Comparison of ENCODE assay signal across 1 cellular context in the genomic region with DNA sequence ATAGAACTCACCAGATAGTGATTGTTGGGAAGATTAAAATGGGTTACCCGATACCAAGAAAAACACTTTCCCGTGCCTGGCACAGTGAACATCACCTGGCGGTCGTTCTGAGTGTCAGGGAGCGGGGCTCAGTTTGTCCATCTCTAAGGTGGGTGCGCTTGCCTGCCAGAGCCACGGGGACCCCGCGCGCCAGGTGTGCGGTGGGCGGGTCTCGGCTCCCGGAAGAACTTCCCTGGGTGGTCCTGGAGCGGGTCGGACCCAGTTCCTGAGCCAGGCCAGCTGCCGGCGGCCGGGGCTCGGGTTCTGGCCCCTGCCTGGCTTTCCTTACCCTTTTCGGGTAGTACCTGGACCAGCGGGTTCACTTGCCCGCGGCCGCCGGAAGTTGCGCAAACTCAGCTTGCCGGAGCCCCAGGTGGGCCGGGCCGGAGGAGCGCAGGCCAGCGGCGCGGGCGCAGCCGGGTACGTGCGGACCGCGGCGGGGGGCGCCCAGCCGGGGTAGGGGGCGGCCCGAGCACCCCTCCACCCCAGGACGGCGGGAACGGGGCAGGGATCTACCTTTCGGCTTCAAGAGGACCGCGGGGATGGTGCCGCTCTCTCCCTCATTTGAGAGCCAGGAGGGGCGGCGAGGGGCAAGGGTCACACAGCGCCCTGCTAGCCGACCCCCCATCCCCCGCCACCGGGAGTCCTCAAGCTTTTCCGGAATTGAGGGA.
A peak's percentile ranks its signal among the peaks of the same experiment; 100 is the strongest.
TF ChIP-seq lines count a peak whose summit lies in the region.

No MANE protein-coding gene starts in this region.

TF ChIP-seq in HepG2, 621 proteins besides CTCF, POLR2A, EP300 and RAD21 (continued from another document and continues in another):
- TF ChIP-seq ZBTB43 (CRISPR knock-in tag; conservative IDR thresholded peaks at IDR 0.05) (no peak), RFX1 (IDR thresholded peaks at IDR 0.05) (no peak), ZNF296 (CRISPR knock-in tag; conservative IDR thresholded peaks at IDR 0.05) (no peak), CCDC6 (CRISPR knock-in tag; IDR thresholded peaks at IDR 0.05) (no peak), HNRNPH1 (optimal IDR thresholded peaks at IDR 0.05; ENCODE audit: low read depth, low read length) (no peak), ZNF709 (CRISPR knock-in tag; IDR thresholded peaks at IDR 0.05) (no peak), FOXK2 (IDR thresholded peaks at IDR 0.05) (no peak), SP5 (CRISPR knock-in tag; IDR thresholded peaks at IDR 0.05; ENCODE audit: borderline replicate concordance, low read depth) (no peak), HNF1B (CRISPR knock-in tag; IDR thresholded peaks at IDR 0.05) (0 out of 2 replicates have a peak, but pooled peaks have one; percentile 35), ARNT2 (CRISPR knock-in tag; IDR thresholded peaks at IDR 0.05; ENCODE audit: low read depth) (no peak), KLF9 (CRISPR knock-in tag; IDR thresholded peaks at IDR 0.05; ENCODE audit: low read depth) (no peak), BORCS8-MEF2B (CRISPR knock-in tag; IDR thresholded peaks at IDR 0.05) (no peak), TP53 (CRISPR knock-in tag; conservative IDR thresholded peaks at IDR 0.05) (no peak), ZNF816 (CRISPR knock-in tag; IDR thresholded peaks at IDR 0.05; ENCODE audit: borderline replicate concordance) (no peak), KDM1A (CRISPR knock-in tag; IDR thresholded peaks at IDR 0.05) (peak; percentile 75; the same call in 1 of the 2 replicates), ZNF124 (CRISPR knock-in tag; IDR thresholded peaks at IDR 0.05) (no peak), GLMP (CRISPR knock-in tag; IDR thresholded peaks at IDR 0.05; ENCODE audit: borderline replicate concordance) (no peak), KDM4B (CRISPR knock-in tag; IDR thresholded peaks at IDR 0.05) (no peak), ZFP36L2 (CRISPR knock-in tag; IDR thresholded peaks at IDR 0.05) (no peak), ZMAT3 (CRISPR knock-in tag; conservative IDR thresholded peaks at IDR 0.05) (no peak), ZMYM2 (CRISPR knock-in tag; IDR thresholded peaks at IDR 0.05) (no peak), NR2F6 (IDR thresholded peaks at IDR 0.05) (no peak), NR2F6 (CRISPR knock-in tag; IDR thresholded peaks at IDR 0.05) (no peak; the same call in 1 of the 2 replicates), ZNF710 (CRISPR knock-in tag; IDR thresholded peaks at IDR 0.05; ENCODE audit: borderline replicate concordance) (0 out of 2 replicates have a peak, but pooled peaks have one; percentile 52), ZNF614 (CRISPR knock-in tag; IDR thresholded peaks at IDR 0.05; ENCODE audit: borderline replicate concordance) (no peak), SRSF9 (IDR thresholded peaks at IDR 0.05; ENCODE audit: borderline replicate concordance, insufficient read depth, low read depth, low read length, poor library complexity, severe bottlenecking) (no peak), ZNF605 (CRISPR knock-in tag; IDR thresholded peaks at IDR 0.05) (no peak), ZNF740 (CRISPR knock-in tag; IDR thresholded peaks at IDR 0.05) (no peak), KLF6 (CRISPR knock-in tag; IDR thresholded peaks at IDR 0.05) (no peak), BRF2 (CRISPR knock-in tag; IDR thresholded peaks at IDR 0.05) (0 out of 2 replicates have a peak, but pooled peaks have one; percentile 38), JDP2 (CRISPR knock-in tag; IDR thresholded peaks at IDR 0.05; ENCODE audit: borderline replicate concordance) (no peak), MAFK (conservative IDR thresholded peaks at IDR 0.05 in 1 of 2, IDR thresholded peaks at IDR 0.05 in 1 of 2; ENCODE audit: low read length in 2 of 2) (no peak), PHB2 (IDR thresholded peaks at IDR 0.05; ENCODE audit: partially characterized antibody) (no peak), ZNF543 (CRISPR knock-in tag; IDR thresholded peaks at IDR 0.05) (peak; percentile 93), AKAP8 (CRISPR knock-in tag; IDR thresholded peaks at IDR 0.05) (no peak), NCOA5 (CRISPR knock-in tag; IDR thresholded peaks at IDR 0.05) (no peak), MTF1 (CRISPR knock-in tag; IDR thresholded peaks at IDR 0.05) (no peak), DR1 (CRISPR knock-in tag; IDR thresholded peaks at IDR 0.05) (0 out of 2 replicates have a peak, but pooled peaks have one; percentile 29), ZNF724P (CRISPR knock-in tag; IDR thresholded peaks at IDR 0.05; ENCODE audit: borderline replicate concordance) (no peak; the same call in 1 of the 2 replicates)
- TF ChIP-seq, protein P1, sequence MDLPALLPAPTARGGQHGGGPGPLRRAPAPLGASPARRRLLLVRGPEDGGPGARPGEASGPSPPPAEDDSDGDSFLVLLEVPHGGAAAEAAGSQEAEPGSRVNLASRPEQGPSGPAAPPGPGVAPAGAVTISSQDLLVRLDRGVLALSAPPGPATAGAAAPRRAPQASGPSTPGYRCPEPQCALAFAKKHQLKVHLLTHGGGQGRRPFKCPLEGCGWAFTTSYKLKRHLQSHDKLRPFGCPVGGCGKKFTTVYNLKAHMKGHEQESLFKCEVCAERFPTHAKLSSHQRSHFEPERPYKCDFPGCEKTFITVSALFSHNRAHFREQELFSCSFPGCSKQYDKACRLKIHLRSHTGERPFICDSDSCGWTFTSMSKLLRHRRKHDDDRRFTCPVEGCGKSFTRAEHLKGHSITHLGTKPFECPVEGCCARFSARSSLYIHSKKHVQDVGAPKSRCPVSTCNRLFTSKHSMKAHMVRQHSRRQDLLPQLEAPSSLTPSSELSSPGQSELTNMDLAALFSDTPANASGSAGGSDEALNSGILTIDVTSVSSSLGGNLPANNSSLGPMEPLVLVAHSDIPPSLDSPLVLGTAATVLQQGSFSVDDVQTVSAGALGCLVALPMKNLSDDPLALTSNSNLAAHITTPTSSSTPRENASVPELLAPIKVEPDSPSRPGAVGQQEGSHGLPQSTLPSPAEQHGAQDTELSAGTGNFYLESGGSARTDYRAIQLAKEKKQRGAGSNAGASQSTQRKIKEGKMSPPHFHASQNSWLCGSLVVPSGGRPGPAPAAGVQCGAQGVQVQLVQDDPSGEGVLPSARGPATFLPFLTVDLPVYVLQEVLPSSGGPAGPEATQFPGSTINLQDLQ (CRISPR knock-in tag; IDR thresholded peaks at IDR 0.05), result no peak
- TF ChIP-seq, protein P2, sequence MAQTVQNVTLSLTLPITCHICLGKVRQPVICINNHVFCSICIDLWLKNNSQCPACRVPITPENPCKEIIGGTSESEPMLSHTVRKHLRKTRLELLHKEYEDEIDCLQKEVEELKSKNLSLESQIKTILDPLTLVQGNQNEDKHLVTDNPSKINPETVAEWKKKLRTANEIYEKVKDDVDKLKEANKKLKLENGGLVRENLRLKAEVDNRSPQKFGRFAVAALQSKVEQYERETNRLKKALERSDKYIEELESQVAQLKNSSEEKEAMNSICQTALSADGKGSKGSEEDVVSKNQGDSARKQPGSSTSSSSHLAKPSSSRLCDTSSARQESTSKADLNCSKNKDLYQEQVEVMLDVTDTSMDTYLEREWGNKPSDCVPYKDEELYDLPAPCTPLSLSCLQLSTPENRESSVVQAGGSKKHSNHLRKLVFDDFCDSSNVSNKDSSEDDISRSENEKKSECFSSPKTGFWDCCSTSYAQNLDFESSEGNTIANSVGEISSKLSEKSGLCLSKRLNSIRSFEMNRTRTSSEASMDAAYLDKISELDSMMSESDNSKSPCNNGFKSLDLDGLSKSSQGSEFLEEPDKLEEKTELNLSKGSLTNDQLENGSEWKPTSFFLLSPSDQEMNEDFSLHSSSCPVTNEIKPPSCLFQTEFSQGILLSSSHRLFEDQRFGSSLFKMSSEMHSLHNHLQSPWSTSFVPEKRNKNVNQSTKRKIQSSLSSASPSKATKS (CRISPR knock-in tag; IDR thresholded peaks at IDR 0.05), result no peak
- TF ChIP-seq, protein P3, sequence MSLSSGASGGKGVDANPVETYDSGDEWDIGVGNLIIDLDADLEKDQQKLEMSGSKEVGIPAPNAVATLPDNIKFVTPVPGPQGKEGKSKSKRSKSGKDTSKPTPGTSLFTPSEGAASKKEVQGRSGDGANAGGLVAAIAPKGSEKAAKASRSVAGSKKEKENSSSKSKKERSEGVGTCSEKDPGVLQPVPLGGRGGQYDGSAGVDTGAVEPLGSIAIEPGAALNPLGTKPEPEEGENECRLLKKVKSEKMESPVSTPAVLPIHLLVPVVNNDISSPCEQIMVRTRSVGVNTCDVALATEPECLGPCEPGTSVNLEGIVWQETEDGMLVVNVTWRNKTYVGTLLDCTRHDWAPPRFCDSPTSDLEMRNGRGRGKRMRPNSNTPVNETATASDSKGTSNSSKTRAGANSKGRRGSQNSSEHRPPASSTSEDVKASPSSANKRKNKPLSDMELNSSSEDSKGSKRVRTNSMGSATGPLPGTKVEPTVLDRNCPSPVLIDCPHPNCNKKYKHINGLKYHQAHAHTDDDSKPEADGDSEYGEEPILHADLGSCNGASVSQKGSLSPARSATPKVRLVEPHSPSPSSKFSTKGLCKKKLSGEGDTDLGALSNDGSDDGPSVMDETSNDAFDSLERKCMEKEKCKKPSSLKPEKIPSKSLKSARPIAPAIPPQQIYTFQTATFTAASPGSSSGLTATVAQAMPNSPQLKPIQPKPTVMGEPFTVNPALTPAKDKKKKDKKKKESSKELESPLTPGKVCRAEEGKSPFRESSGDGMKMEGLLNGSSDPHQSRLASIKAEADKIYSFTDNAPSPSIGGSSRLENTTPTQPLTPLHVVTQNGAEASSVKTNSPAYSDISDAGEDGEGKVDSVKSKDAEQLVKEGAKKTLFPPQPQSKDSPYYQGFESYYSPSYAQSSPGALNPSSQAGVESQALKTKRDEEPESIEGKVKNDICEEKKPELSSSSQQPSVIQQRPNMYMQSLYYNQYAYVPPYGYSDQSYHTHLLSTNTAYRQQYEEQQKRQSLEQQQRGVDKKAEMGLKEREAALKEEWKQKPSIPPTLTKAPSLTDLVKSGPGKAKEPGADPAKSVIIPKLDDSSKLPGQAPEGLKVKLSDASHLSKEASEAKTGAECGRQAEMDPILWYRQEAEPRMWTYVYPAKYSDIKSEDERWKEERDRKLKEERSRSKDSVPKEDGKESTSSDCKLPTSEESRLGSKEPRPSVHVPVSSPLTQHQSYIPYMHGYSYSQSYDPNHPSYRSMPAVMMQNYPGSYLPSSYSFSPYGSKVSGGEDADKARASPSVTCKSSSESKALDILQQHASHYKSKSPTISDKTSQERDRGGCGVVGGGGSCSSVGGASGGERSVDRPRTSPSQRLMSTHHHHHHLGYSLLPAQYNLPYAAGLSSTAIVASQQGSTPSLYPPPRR (CRISPR knock-in tag; IDR thresholded peaks at IDR 0.05; ENCODE audit: borderline replicate concordance), result no peak
